37 cellular contexts compared by ENCODE assay signal in genomic region chr1:211525101-211525676, GRCh38. TPM values are rescaled to one million over a fixed set of nuclear protein-coding genes. Genes with fewer than 3 reads are reported as not detected.
"Had no signal": no experiment of that assay in that cellular context is flagged by ENCODE, and none has a peak within 500 bp of the region (broad histone marks: within the 10 kb centered on the region; RNA-seq: fewer than 3 reads in every experiment).

No MANE protein-coding gene starts in this region.

- H3K9me3 ChIP-seq: ascending aorta, breast epithelium, colonic mucosa, esophagus muscularis mucosa, gastrocnemius medialis, heart left ventricle had no signal

- H3K27ac Mint-ChIP-seq: activated CD4-positive, alpha-beta memory T cell treated with anti-CD3 and anti-CD28 coated beads for 36 hours; activated CD4-positive, alpha-beta T cell treated with anti-CD3 and anti-CD28 coated beads for 36 hours; activated CD4-positive, alpha-beta T cell treated with anti-CD3 and anti-CD28 coated beads, Interleukin-2, amount 10 ng/mL, durations not matched to agents 24 days and 14 days; activated CD8-positive, alpha-beta memory T cell treated with anti-CD3 and anti-CD28 coated beads, Interleukin-2, amount 10 ng/mL, durations not matched to agents 7 days and 5 days; activated CD8-positive, alpha-beta T cell treated with anti-CD3 and anti-CD28 coated beads, Interleukin-2, amount 10 ng/mL, durations not matched to agents 7 days and 5 days; activated naive CD4-positive, alpha-beta T cell treated with anti-CD3 and anti-CD28 coated beads for 36 hours; activated naive CD4-positive, alpha-beta T cell treated with anti-CD3 and anti-CD28 coated beads, Interleukin-2, amount 50 U/mL, for 24 hours; activated naive CD8-positive, alpha-beta T cell treated with anti-CD3 and anti-CD28 coated beads, Interleukin-2, amount 10 ng/mL, durations not matched to agents 7 days and 5 days; activated T-helper 1 cell treated with anti-CD3 and anti-CD28 coated beads, Interleukin-12 subunit alpha, Interleukin-12 subunit beta, Interleukin-2, Interleukin-4 antibody, amounts not matched to agents 30 ng/mL and 10 ng/mL and 1 ng/mL, durations not matched to agents 14 hours and 24 hours and 36 hours; activated T-helper 2 cell treated with anti-CD3 and anti-CD28 coated beads, Interferon-gamma antibody, Interleukin-2, Interleukin-4, amounts not matched to agents 10 μg/mL and 5 μg/mL and 100 μg/mL, durations not matched to agents 14 hours and 24 hours and 36 hours; brain; dendritic cell treated with granulocyte-macrophage colony-stimulating factor and Interleukin-4, amounts not matched to agents 40 ng/mL and 50 ng/mL, for 4 days; T-helper 17 cell; T-helper 2 cell treated with Interferon-gamma antibody and Interleukin-4, amounts not matched to agents 5 μg/mL and 100 μg/mL, for 36 hours had no signal

- H3K27me3 ChIP-seq: ascending aorta, breast epithelium, cardiac muscle cell, colonic mucosa, esophagus muscularis mucosa, foreskin keratinocyte, gastrocnemius medialis, heart left ventricle had no signal

- H3K27ac ChIP-seq: ascending aorta, breast epithelium, cardiac muscle cell, colonic mucosa, esophagus muscularis mucosa, foreskin keratinocyte, gastrocnemius medialis, heart left ventricle, WERI-Rb-1 had no signal

- DNase-seq: activated CD4-positive, alpha-beta memory T cell treated with anti-CD3 and anti-CD28 coated beads for 36 hours; activated CD4-positive, alpha-beta T cell treated with anti-CD3 and anti-CD28 coated beads for 36 hours; activated CD4-positive, alpha-beta T cell treated with anti-CD3 and anti-CD28 coated beads, Interleukin-2, amount 10 ng/mL, durations not matched to agents 24 days and 14 days; activated CD4-positive, CD25-positive, alpha-beta regulatory T cell; activated CD4-positive, CD25-positive, alpha-beta regulatory T cell treated with anti-CD3 and anti-CD28 coated beads, Interleukin-2, amount 50 U/mL, for 72 hours; activated CD8-positive, alpha-beta memory T cell treated with anti-CD3 and anti-CD28 coated beads, Interleukin-2, amount 10 ng/mL, durations not matched to agents 7 days and 5 days; activated CD8-positive, alpha-beta memory T cell treated with anti-CD3 and anti-CD28 coated beads, Interleukin-2, amount 50 U/mL, for 4 hours; activated CD8-positive, alpha-beta T cell treated with anti-CD3 and anti-CD28 coated beads, Interleukin-2, amount 10 ng/mL, durations not matched to agents 7 days and 5 days; activated effector memory CD4-positive, alpha-beta T cell treated with anti-CD3 and anti-CD28 coated beads, Interleukin-2, amount 50 U/mL, for 16 hours; activated naive CD4-positive, alpha-beta T cell treated with anti-CD3 and anti-CD28 coated beads for 36 hours; activated naive CD8-positive, alpha-beta T cell treated with anti-CD3 and anti-CD28 coated beads, Interleukin-2, amount 10 ng/mL, durations not matched to agents 7 days and 5 days; activated T-cell treated with anti-CD3 and anti-CD28 coated beads, Interleukin-2, amount 50 U/mL, for 1 hour; activated T-cell treated with anti-CD3 and anti-CD28 coated beads, Interleukin-2, amount 50 U/mL, for 48 hours; central memory CD4-positive, alpha-beta T cell; cerebellar nuclear complex; colonic mucosa; effector CD8-positive, alpha-beta T cell; erythroblast; foreskin keratinocyte; gastrocnemius medialis; glutamatergic neuron; heart left ventricle; T-helper 1 cell; T-helper 17 cell; T1000; WERI-Rb-1 had no signal

- H3K36me3 Mint-ChIP-seq: activated CD4-positive, alpha-beta memory T cell treated with anti-CD3 and anti-CD28 coated beads for 36 hours; activated CD8-positive, alpha-beta memory T cell treated with anti-CD3 and anti-CD28 coated beads, Interleukin-2, amount 10 ng/mL, durations not matched to agents 7 days and 5 days; activated naive CD4-positive, alpha-beta T cell treated with anti-CD3 and anti-CD28 coated beads, Interleukin-2, amount 50 U/mL, for 24 hours; activated naive CD8-positive, alpha-beta T cell treated with anti-CD3 and anti-CD28 coated beads, Interleukin-2, amount 10 ng/mL, durations not matched to agents 7 days and 5 days; brain had no signal

- H3K4me3 Mint-ChIP-seq: activated CD4-positive, alpha-beta memory T cell treated with anti-CD3 and anti-CD28 coated beads for 36 hours; activated CD4-positive, alpha-beta T cell treated with anti-CD3 and anti-CD28 coated beads for 36 hours; activated CD4-positive, alpha-beta T cell treated with anti-CD3 and anti-CD28 coated beads, Interleukin-2, amount 10 ng/mL, durations not matched to agents 24 days and 14 days; activated CD8-positive, alpha-beta memory T cell treated with anti-CD3 and anti-CD28 coated beads, Interleukin-2, amount 10 ng/mL, durations not matched to agents 7 days and 5 days; activated CD8-positive, alpha-beta T cell treated with anti-CD3 and anti-CD28 coated beads, Interleukin-2, amount 10 ng/mL, durations not matched to agents 7 days and 5 days; activated naive CD4-positive, alpha-beta T cell treated with anti-CD3 and anti-CD28 coated beads for 36 hours; activated naive CD4-positive, alpha-beta T cell treated with anti-CD3 and anti-CD28 coated beads, Interleukin-2, amount 50 U/mL, for 24 hours; activated naive CD8-positive, alpha-beta T cell treated with anti-CD3 and anti-CD28 coated beads, Interleukin-2, amount 10 ng/mL, durations not matched to agents 7 days and 5 days; activated T-helper 1 cell treated with anti-CD3 and anti-CD28 coated beads, Interleukin-12 subunit alpha, Interleukin-12 subunit beta, Interleukin-2, Interleukin-4 antibody, amounts not matched to agents 30 ng/mL and 10 ng/mL and 1 ng/mL, durations not matched to agents 14 hours and 24 hours and 36 hours; brain; dendritic cell treated with granulocyte-macrophage colony-stimulating factor and Interleukin-4, amounts not matched to agents 40 ng/mL and 50 ng/mL, for 4 days; T-helper 17 cell; T-helper 2 cell treated with Interferon-gamma antibody and Interleukin-4, amounts not matched to agents 5 μg/mL and 100 μg/mL, for 36 hours had no signal

- ATAC-seq: activated CD4-positive, alpha-beta T cell treated with anti-CD3 and anti-CD28 coated beads for 36 hours; activated CD8-positive, alpha-beta memory T cell treated with anti-CD3 and anti-CD28 coated beads, Interleukin-2, amount 10 ng/mL, durations not matched to agents 7 days and 5 days; activated CD8-positive, alpha-beta T cell treated with anti-CD3 and anti-CD28 coated beads, Interleukin-2, amount 10 ng/mL, durations not matched to agents 7 days and 5 days; foreskin keratinocyte; gastrocnemius medialis; heart left ventricle; T-helper 17 cell had no signal

- H3K36me3 ChIP-seq: ascending aorta, breast epithelium, cardiac muscle cell, colonic mucosa, esophagus muscularis mucosa, gastrocnemius medialis, heart left ventricle, WERI-Rb-1 had no signal

- H3K4me3 ChIP-seq: ascending aorta, breast epithelium, cardiac muscle cell, colonic mucosa, esophagus muscularis mucosa, gastrocnemius medialis, heart left ventricle had no signal

- H3K27me3 Mint-ChIP-seq: activated CD4-positive, alpha-beta T cell treated with anti-CD3 and anti-CD28 coated beads for 36 hours; activated naive CD4-positive, alpha-beta T cell treated with anti-CD3 and anti-CD28 coated beads, Interleukin-2, amount 50 U/mL, for 24 hours had no signal

- H3K4me1 ChIP-seq: breast epithelium, colonic mucosa, foreskin keratinocyte, gastrocnemius medialis had no signal

- H3K9me3 Mint-ChIP-seq: activated CD4-positive, alpha-beta memory T cell treated with anti-CD3 and anti-CD28 coated beads for 36 hours; activated CD4-positive, alpha-beta T cell treated with anti-CD3 and anti-CD28 coated beads, Interleukin-2, amount 10 ng/mL, durations not matched to agents 24 days and 14 days; activated naive CD4-positive, alpha-beta T cell treated with anti-CD3 and anti-CD28 coated beads for 36 hours; activated naive CD4-positive, alpha-beta T cell treated with anti-CD3 and anti-CD28 coated beads, Interleukin-2, amount 50 U/mL, for 24 hours; activated naive CD8-positive, alpha-beta T cell treated with anti-CD3 and anti-CD28 coated beads, Interleukin-2, amount 10 ng/mL, durations not matched to agents 7 days and 5 days; activated T-helper 1 cell treated with anti-CD3 and anti-CD28 coated beads, Interleukin-12 subunit alpha, Interleukin-12 subunit beta, Interleukin-2, Interleukin-4 antibody, amounts not matched to agents 30 ng/mL and 10 ng/mL and 1 ng/mL, durations not matched to agents 14 hours and 24 hours and 36 hours; activated T-helper 2 cell treated with anti-CD3 and anti-CD28 coated beads, Interferon-gamma antibody, Interleukin-2, Interleukin-4, amounts not matched to agents 10 μg/mL and 5 μg/mL and 100 μg/mL, durations not matched to agents 14 hours and 24 hours and 36 hours; dendritic cell treated with granulocyte-macrophage colony-stimulating factor and Interleukin-4, amounts not matched to agents 40 ng/mL and 50 ng/mL, for 4 days; T-helper 2 cell treated with Interferon-gamma antibody and Interleukin-4, amounts not matched to agents 5 μg/mL and 100 μg/mL, for 36 hours had no signal

RNA-seq across cellular contexts. Expression of gene RD3, which starts 33.2 kb away (rescaled TPM):
- total RNA-seq: activated CD4-positive, alpha-beta memory T cell treated with anti-CD3 and anti-CD28 coated beads for 36 hours; activated CD4-positive, alpha-beta T cell treated with anti-CD3 and anti-CD28 coated beads for 36 hours; activated CD4-positive, alpha-beta T cell treated with anti-CD3 and anti-CD28 coated beads, Interleukin-2, amount 10 ng/mL, durations not matched to agents 24 days and 14 days; activated CD8-positive, alpha-beta memory T cell treated with anti-CD3 and anti-CD28 coated beads for 36 hours; activated CD8-positive, alpha-beta memory T cell treated with anti-CD3 and anti-CD28 coated beads, Interleukin-2, amount 10 ng/mL, durations not matched to agents 7 days and 5 days; activated CD8-positive, alpha-beta T cell treated with anti-CD3 and anti-CD28 coated beads, Interleukin-2, amount 10 ng/mL, durations not matched to agents 7 days and 5 days; activated naive CD4-positive, alpha-beta T cell treated with anti-CD3 and anti-CD28 coated beads for 36 hours; activated naive CD8-positive, alpha-beta T cell treated with anti-CD3 and anti-CD28 coated beads, Interleukin-2, amount 10 ng/mL, durations not matched to agents 7 days and 5 days; activated T-helper 1 cell treated with anti-CD3 and anti-CD28 coated beads, Interleukin-12 subunit alpha, Interleukin-12 subunit beta, Interleukin-2, Interleukin-4 antibody, amounts not matched to agents 30 ng/mL and 10 ng/mL and 1 ng/mL, durations not matched to agents 14 hours and 24 hours and 36 hours; activated T-helper 2 cell treated with anti-CD3 and anti-CD28 coated beads, Interferon-gamma antibody, Interleukin-2, Interleukin-4, amounts not matched to agents 10 μg/mL and 5 μg/mL and 100 μg/mL, durations not matched to agents 14 hours and 24 hours and 36 hours; ascending aorta; cardiac muscle cell; foreskin keratinocyte; heart left ventricle; T-helper 17 cell had no signal
- polyA plus RNA-seq: foreskin keratinocyte had no signal
